ENCODE assay signal across 8 cellular contexts in the genomic region with DNA sequence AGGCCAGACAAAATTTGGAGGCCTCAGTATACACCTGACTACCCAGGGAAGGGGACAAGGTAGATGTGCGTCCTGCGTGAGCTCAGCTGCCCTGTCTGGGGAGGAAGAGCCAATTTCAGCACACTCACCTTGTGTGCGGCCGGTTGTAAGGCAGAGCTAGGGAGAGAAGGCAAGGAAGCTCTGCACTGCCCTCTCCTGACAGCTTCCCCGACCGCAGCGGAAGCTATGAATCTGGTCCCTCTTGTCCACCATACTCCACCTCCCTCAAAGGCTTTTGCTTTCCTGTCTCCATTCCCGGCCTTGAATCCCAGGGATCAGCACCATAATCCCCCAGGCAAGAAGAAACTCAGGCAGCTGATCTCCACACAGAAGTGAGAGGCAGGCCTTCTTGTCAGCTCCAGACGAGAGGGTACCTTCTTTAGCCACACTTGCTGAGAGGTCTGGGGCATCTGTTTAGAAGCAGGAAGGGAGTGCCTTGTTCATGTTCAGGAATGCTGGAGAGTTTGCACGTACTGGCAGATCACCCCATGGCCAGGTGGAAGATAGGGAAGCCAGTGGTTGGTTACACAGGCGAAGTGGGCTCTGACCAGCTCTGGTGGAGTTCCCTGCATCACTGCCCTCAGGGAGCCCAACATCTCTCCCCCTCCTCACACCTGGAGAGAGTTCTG.
DNase-seq lines count a peak whose midpoint lies in the region; ATAC-seq and TF ChIP-seq lines count a peak whose summit lies in the region.

No MANE protein-coding gene starts in this region.

- H3K4me3 ChIP-seq in OCI-LY1 (ENCODE audit: low read depth, low read length, poor library complexity, severe bottlenecking) (no peak overlapping the region), ectodermal cell (ENCODE audit: insufficient read depth, low read depth, low read length) (no peak overlapping the region), right lobe of liver (no peak overlapping the region)

- WGBS in ectodermal cell, 2 experiments: 32 to 35% methylated on average over 11 of the region's 11 CpGs
- 11% methylated on average over 9 of the region's 11 CpGs for WGBS in right lobe of liver (ENCODE audit: insufficient coverage, low coverage, low lambda C conversion rate, missing lambda C conversion rate)

- peak; percentile 20 to 25 for DNase-seq in activated CD4-positive, alpha-beta T cell treated with anti-CD3 and anti-CD28 coated beads, Interleukin-2, amount 50 U/mL, for 48 hours
- no peak for DNase-seq in activated CD4-positive, alpha-beta T cell treated with anti-CD3 and anti-CD28 coated beads for 4 hours
- peak; percentile 49 to 60 (median 56) for DNase-seq in right lobe of liver
- peak; percentile 60 for DNase-seq in ureter (ENCODE audit: low spot score)
- DNase-seq in effector CD8-positive, alpha-beta T cell (lab: John Stamatoyannopoulos, UW): no peak

- H3K4me2 ChIP-seq in OCI-LY1 (ENCODE audit: low read length): no peak overlapping the region

- H3K27me3 ChIP-seq in OCI-LY1 (ENCODE audit: insufficient read depth, low read length) (no peaks in the 10 kb centered on the region), ectodermal cell (ENCODE audit: control insufficient read depth, insufficient read depth, low read length, poor library complexity, severe bottlenecking) (no peaks in the 10 kb centered on the region), right lobe of liver (no peaks in the 10 kb centered on the region)

- no peaks in the 10 kb centered on the region for H3K4me1 ChIP-seq in OCI-LY1 (ENCODE audit: insufficient read depth, low read length, severe bottlenecking)
- no peaks in the 10 kb centered on the region for H3K4me1 ChIP-seq in ectodermal cell (ENCODE audit: control insufficient read depth, insufficient read depth, low read length)
- H3K4me1 ChIP-seq in right lobe of liver: no peaks in the 10 kb centered on the region

- H3K9me3 ChIP-seq in OCI-LY1 (ENCODE audit: low read length) (no peaks in the 10 kb centered on the region), ectodermal cell (ENCODE audit: control insufficient read depth, low read length) (no peaks in the 10 kb centered on the region), right lobe of liver (no peaks in the 10 kb centered on the region)

- H3K36me3 ChIP-seq in OCI-LY1 (ENCODE audit: insufficient read depth, low read length) (no peaks in the 10 kb centered on the region), ectodermal cell (ENCODE audit: control insufficient read depth, insufficient read depth, low read length) (peaks cover 15% of the 10 kb centered on the region), right lobe of liver (no peaks in the 10 kb centered on the region)

- H3K27ac ChIP-seq in OCI-LY1 (ENCODE audit: low read depth, low read length, poor library complexity, severe bottlenecking): no peak overlapping the region
- H3K27ac ChIP-seq in ectodermal cell (ENCODE audit: insufficient read depth, low read depth, low read length, poor library complexity, severe bottlenecking): peak overlapping the region; percentile 8
- H3K27ac ChIP-seq in right lobe of liver: no peak overlapping the region

- H3K79me2 ChIP-seq in OCI-LY1 (ENCODE audit: insufficient read depth, low read length): no peaks in the 10 kb centered on the region

- no peaks in the 10 kb centered on the region for H4K20me1 ChIP-seq in OCI-LY1 (ENCODE audit: insufficient read depth, low read length)

- no peaks in the 10 kb centered on the region for H3K9me2 ChIP-seq in OCI-LY1 (ENCODE audit: low read depth, low read length)

- peak; percentile 42 for TF ChIP-seq CTCF in OCI-LY1 (IDR thresholded peaks at IDR 0.05; ENCODE audit: low read length)
- TF ChIP-seq CTCF in right lobe of liver (IDR thresholded peaks at IDR 0.05): peak; percentile 16 to 59 (median 48)

- ATAC-seq in HG02588 (IDR thresholded peaks at IDR 0.05; ENCODE audit: unreplicated experiment) (peak; percentile 55), right lobe of liver (peak; percentile 80 to 93 (median 86))

- intact Hi-C loops in right lobe of liver (cut with DNase I): no loop called here

- no peak for TF ChIP-seq POLR2A in right lobe of liver (IDR thresholded peaks at IDR 0.05)

- H3K9ac ChIP-seq in OCI-LY1 (ENCODE audit: low read length): no peak overlapping the region

- H3F3A ChIP-seq in OCI-LY1 (ENCODE audit: insufficient read depth, low read length): no peaks in the 10 kb centered on the region

- H2AFZ ChIP-seq in OCI-LY1 (ENCODE audit: low read length): no peak overlapping the region

Comparison
In these comparisons a context has a peak if more than half of its experiments do, and no peak if none do; other contexts are left out.
1. DNase-seq: peak in activated CD4-positive, alpha-beta T cell treated with anti-CD3 and anti-CD28 coated beads, Interleukin-2, amount 50 U/mL, for 48 hours (2 of 2), right lobe of liver (3 of 3) and ureter (single experiment); none in activated CD4-positive, alpha-beta T cell treated with anti-CD3 and anti-CD28 coated beads for 4 hours (0 of 2) and effector CD8-positive, alpha-beta T cell (single experiment).